Comparison of ENCODE assay signal across 1 cellular context in the genomic region with DNA sequence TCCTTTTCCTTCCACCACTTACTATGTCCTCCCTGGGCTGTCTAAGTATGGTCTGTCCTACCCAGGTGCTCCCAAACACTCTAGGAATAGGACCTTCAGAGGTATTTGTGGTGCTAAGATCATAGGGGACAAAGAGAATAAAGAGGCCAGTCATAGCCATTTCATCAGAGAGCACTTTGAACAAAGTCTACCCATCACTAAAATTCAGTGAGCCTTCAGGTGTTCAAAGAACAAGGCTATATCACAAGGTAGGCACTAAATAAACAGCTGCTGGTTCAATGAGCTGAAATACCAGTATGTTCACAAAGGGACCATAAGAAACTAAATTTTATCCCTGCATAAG.
TF ChIP-seq lines count a peak whose summit lies in the region.

No MANE protein-coding gene starts in this region.

TF ChIP-seq in K562, 482 proteins besides CTCF, POLR2A, EP300 and RAD21:
- TF ChIP-seq ELF2 (CRISPR knock-in tag; IDR thresholded peaks at IDR 0.05) (0 out of 2 replicates have a peak, but pooled peaks have one; percentile 28), FOXK2 (conservative IDR thresholded peaks at IDR 0.05 in 1 of 2, IDR thresholded peaks at IDR 0.05 in 1 of 2; ENCODE audit: low read depth in 2 of 2) (no peak)
